ENCODE assay signal across 16 cellular contexts in the genomic region with DNA sequence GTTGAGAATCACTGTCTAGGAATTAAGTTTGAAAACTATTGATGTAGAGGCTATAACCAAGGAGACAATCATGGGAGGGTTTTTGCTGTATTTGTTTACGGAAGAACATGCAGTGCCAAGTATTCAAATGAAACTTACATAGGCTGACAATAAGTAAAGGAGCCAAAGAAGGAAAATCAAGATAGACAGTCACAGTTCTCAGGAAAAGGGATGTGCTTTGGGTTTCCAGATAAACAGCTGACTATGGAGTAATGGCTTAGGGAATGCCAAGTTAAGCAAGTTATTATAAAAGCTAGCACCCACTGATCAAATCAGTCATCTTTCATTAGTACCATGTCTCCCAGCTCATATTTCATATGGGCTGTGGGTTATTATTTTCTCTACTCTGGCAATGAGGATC. TPM values are rescaled to one million over a fixed set of nuclear protein-coding genes. Genes with fewer than 3 reads are reported as not detected.
"Had no signal": no experiment of that assay in that cellular context is flagged by ENCODE, and none has a peak within 500 bp of the region (broad histone marks: within the 10 kb centered on the region; RNA-seq: fewer than 3 reads in every experiment).

No MANE protein-coding gene starts in this region.

- H3K9me3 Mint-ChIP-seq: activated naive CD4-positive, alpha-beta T cell treated with anti-CD3 and anti-CD28 coated beads, Interleukin-2, amount 50 U/mL, for 72 hours; activated T-helper 1 cell treated with anti-CD3 and anti-CD28 coated beads, Interleukin-12 subunit alpha, Interleukin-12 subunit beta, Interleukin-2, Interleukin-4 antibody, amounts not matched to agents 30 ng/mL and 10 ng/mL and 1 ng/mL, durations not matched to agents 14 hours and 24 hours and 36 hours; immature natural killer cell; T-helper 2 cell treated with Interferon-gamma antibody and Interleukin-4, amounts not matched to agents 5 μg/mL and 100 μg/mL, for 36 hours had no signal

- H3K27me3 ChIP-seq: adrenal gland, sigmoid colon, transverse colon, vagina had no signal

- H3K27ac ChIP-seq: psoas muscle, sigmoid colon, transverse colon, vagina had no signal

- DNase-seq: activated CD4-positive, alpha-beta T cell treated with anti-CD3 and anti-CD28 coated beads, Interleukin-2, amount 50 U/mL, for 4 hours; activated gamma-delta T cell treated with Interleukin-2 at 50 U/mL for 16 hours; adrenal gland; erythroblast; immature natural killer cell; kidney glomerular epithelial cell; mesendoderm; naive thymus-derived CD8-positive, alpha-beta T cell; psoas muscle; sigmoid colon; stimulated activated naive B cell treated with anti-CD40 and anti-IgM and Interleukin-4, amounts not matched to agents 10 μg/mL and 1 μg/mL and 100 μg/mL, for 72 hours; transverse colon had no signal

- H3K9me3 ChIP-seq: sigmoid colon, transverse colon, vagina had no signal

- H3K4me3 ChIP-seq: adrenal gland, psoas muscle, sigmoid colon, transverse colon, vagina had no signal

- H3K4me1 Mint-ChIP-seq: immature natural killer cell; naive thymus-derived CD8-positive, alpha-beta T cell; stimulated activated naive B cell treated with anti-CD40 and anti-IgM and Interleukin-4, amounts not matched to agents 10 μg/mL and 1 μg/mL and 100 μg/mL, for 72 hours had no signal

- H3K36me3 ChIP-seq: adrenal gland, sigmoid colon, transverse colon, vagina had no signal

- H3K4me3 Mint-ChIP-seq: activated T-helper 1 cell treated with anti-CD3 and anti-CD28 coated beads, Interleukin-12 subunit alpha, Interleukin-12 subunit beta, Interleukin-2, Interleukin-4 antibody, amounts not matched to agents 30 ng/mL and 10 ng/mL and 1 ng/mL, durations not matched to agents 14 hours and 24 hours and 36 hours; immature natural killer cell; naive thymus-derived CD8-positive, alpha-beta T cell; stimulated activated naive B cell treated with anti-CD40 and anti-IgM and Interleukin-4, amounts not matched to agents 10 μg/mL and 1 μg/mL and 100 μg/mL, for 72 hours; T-helper 2 cell treated with Interferon-gamma antibody and Interleukin-4, amounts not matched to agents 5 μg/mL and 100 μg/mL, for 36 hours had no signal

- H3K27ac Mint-ChIP-seq: activated naive CD4-positive, alpha-beta T cell treated with anti-CD3 and anti-CD28 coated beads, Interleukin-2, amount 50 U/mL, for 72 hours; activated T-helper 1 cell treated with anti-CD3 and anti-CD28 coated beads, Interleukin-12 subunit alpha, Interleukin-12 subunit beta, Interleukin-2, Interleukin-4 antibody, amounts not matched to agents 30 ng/mL and 10 ng/mL and 1 ng/mL, durations not matched to agents 14 hours and 24 hours and 36 hours; immature natural killer cell; naive thymus-derived CD8-positive, alpha-beta T cell; stimulated activated naive B cell treated with anti-CD40 and anti-IgM and Interleukin-4, amounts not matched to agents 10 μg/mL and 1 μg/mL and 100 μg/mL, for 72 hours; T-helper 2 cell treated with Interferon-gamma antibody and Interleukin-4, amounts not matched to agents 5 μg/mL and 100 μg/mL, for 36 hours had no signal

- H3K36me3 Mint-ChIP-seq: activated naive CD4-positive, alpha-beta T cell treated with anti-CD3 and anti-CD28 coated beads, Interleukin-2, amount 50 U/mL, for 72 hours; immature natural killer cell; naive thymus-derived CD8-positive, alpha-beta T cell; stimulated activated naive B cell treated with anti-CD40 and anti-IgM and Interleukin-4, amounts not matched to agents 10 μg/mL and 1 μg/mL and 100 μg/mL, for 72 hours had no signal

- ATAC-seq: activated naive CD4-positive, alpha-beta T cell treated with anti-CD3 and anti-CD28 coated beads, Interleukin-2, amount 50 U/mL, for 72 hours; naive thymus-derived CD8-positive, alpha-beta T cell; psoas muscle; stimulated activated naive B cell treated with anti-CD40 and anti-IgM and Interleukin-4, amounts not matched to agents 10 μg/mL and 1 μg/mL and 100 μg/mL, for 72 hours had no signal

RNA-seq across cellular contexts. Expression of gene GNG12, which starts 21.5 kb away (rescaled TPM):
- total RNA-seq: naive thymus-derived CD8-positive, alpha-beta T cell had no signal
